In the genomic region with DNA sequence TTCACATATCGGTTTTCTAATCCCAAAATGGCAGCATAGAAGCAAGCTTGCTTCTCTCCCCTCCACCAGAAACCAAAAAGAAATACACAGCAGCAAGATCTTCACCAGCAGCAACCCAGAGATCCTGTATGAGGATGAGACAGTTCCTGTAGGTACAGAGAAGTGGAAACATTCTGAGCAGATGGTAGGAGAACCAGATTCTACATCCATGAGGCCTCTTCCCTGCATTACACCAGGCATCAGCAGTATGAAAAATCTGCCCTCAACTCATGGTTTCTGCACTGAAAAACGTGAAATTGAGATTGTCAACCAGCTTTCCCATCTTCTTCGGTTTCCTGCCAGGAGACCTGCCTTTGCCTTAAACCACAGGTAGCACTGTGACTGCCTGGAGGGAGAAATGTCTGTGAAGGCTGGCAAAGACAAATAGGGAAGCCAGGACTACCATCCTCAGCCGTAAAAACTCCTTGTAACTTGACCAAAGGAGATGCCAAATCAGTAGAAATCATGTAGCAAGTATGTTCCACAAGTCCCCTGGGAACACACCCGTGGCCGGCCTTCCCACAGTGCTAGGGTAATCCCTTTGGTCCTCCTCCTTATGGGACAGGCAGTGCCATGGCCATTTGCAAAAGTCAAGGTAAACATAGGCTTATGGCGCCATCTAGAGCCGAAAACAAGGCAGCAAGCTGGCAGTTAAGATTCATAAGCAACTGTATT, we compare ENCODE assay signal across 9 cellular contexts. TPM values are rescaled to one million over a fixed set of nuclear protein-coding genes. Genes with fewer than 3 reads are reported as not detected.
DNase-seq lines count a peak whose midpoint lies in the region; ATAC-seq and TF ChIP-seq lines count a peak whose summit lies in the region.
"Had no signal": no experiment of that assay in that cellular context is flagged by ENCODE, and none has a peak within 500 bp of the region (broad histone marks: within the 10 kb centered on the region; RNA-seq: fewer than 3 reads in every experiment).

No MANE protein-coding gene starts in this region.

- H3K4me2 ChIP-seq in fibroblast of lung (ENCODE audit: extremely low read depth, insufficient read depth, low read length), result no peak overlapping the region

- H3K9me3 ChIP-seq in fibroblast of lung (ENCODE audit: control insufficient read depth, insufficient read depth, low read depth, low read length) (no peaks in the 10 kb centered on the region), tibial nerve (peaks cover 0 to 2% (median 0%) of the 10 kb centered on the region in 4 donors)

- H3K36me3 ChIP-seq in fibroblast of lung (ENCODE audit: control insufficient read depth, insufficient read depth, low read length) (no peaks in the 10 kb centered on the region), tibial nerve (no peaks in the 10 kb centered on the region)

- H3K9ac ChIP-seq in fibroblast of lung (ENCODE audit: insufficient read depth, low read length), result no peak overlapping the region

- ATAC-seq in GM18511 (IDR thresholded peaks at IDR 0.05; ENCODE audit: unreplicated experiment), result peak; percentile 87
- ATAC-seq in HG03280 (IDR thresholded peaks at IDR 0.05; ENCODE audit: unreplicated experiment), result peak; percentile 85
- ATAC-seq in activated CD8-positive, alpha-beta memory T cell treated with anti-CD3 and anti-CD28 coated beads, Interleukin-2, amount 10 ng/mL, durations not matched to agents 7 days and 5 days, result no peak
- ATAC-seq in natural killer cell, result peak; percentile 46 to 56 (median 53)

- H3K27me3 ChIP-seq in fibroblast of lung (ENCODE audit: control insufficient read depth, insufficient read depth, low read length), result no peaks in the 10 kb centered on the region
- H3K27me3 ChIP-seq in tibial nerve, result no peaks in the 10 kb centered on the region

- peaks cover 9% of the 10 kb centered on the region for H3K27me3 Mint-ChIP-seq in activated CD8-positive, alpha-beta memory T cell treated with anti-CD3 and anti-CD28 coated beads, Interleukin-2, amount 10 ng/mL, durations not matched to agents 7 days and 5 days
- H3K27me3 Mint-ChIP-seq in natural killer cell (ENCODE audit: low read depth in 2 of 2), result peaks cover 18 to 37% of the 10 kb centered on the region in 2 donors

- intact Hi-C loops in natural killer cell (cut with micrococcal nuclease), result no loop called here

- H3K4me1 ChIP-seq in fibroblast of lung (ENCODE audit: control insufficient read depth, extremely low read depth, insufficient read depth, low read length) (no peaks in the 10 kb centered on the region), tibial nerve (peaks cover 0 to 4% (median 0%) of the 10 kb centered on the region in 4 donors)

- H3K36me3 Mint-ChIP-seq in activated CD8-positive, alpha-beta memory T cell treated with anti-CD3 and anti-CD28 coated beads, Interleukin-2, amount 10 ng/mL, durations not matched to agents 7 days and 5 days, result no peaks in the 10 kb centered on the region
- H3K36me3 Mint-ChIP-seq in natural killer cell, result no peaks in the 10 kb centered on the region
- H3K36me3 Mint-ChIP-seq: IgD-negative memory B cell had no signal

- peak; percentile 79 for DNase-seq in AG20443 (ENCODE audit: low spot score)
- DNase-seq in NCI-H526 treated with DMSO at 0.1 percent for 48 hours (lab: John Stamatoyannopoulos, UW), result peak; percentile 17
- peak; percentile 63 for DNase-seq in activated CD8-positive, alpha-beta memory T cell treated with anti-CD3 and anti-CD28 coated beads, Interleukin-2, amount 10 ng/mL, durations not matched to agents 7 days and 5 days
- DNase-seq in fibroblast of lung (ENCODE audit: low read depth in 2 of 2), result peak; percentile 75 to 93
- DNase-seq in natural killer cell, result no peak
- peak; percentile 58 to 89 for DNase-seq in tibial nerve (ENCODE audit: low spot score in 2 of 2)

- no peak overlapping the region for H3K27ac ChIP-seq in fibroblast of lung (ENCODE audit: insufficient read depth, low read length)
- H3K27ac ChIP-seq in tibial nerve, result no peak overlapping the region

- no peak for TF ChIP-seq EP300 in tibial nerve (IDR thresholded peaks at IDR 0.05)

- no peaks in the 10 kb centered on the region for H3K9me3 Mint-ChIP-seq in activated CD8-positive, alpha-beta memory T cell treated with anti-CD3 and anti-CD28 coated beads, Interleukin-2, amount 10 ng/mL, durations not matched to agents 7 days and 5 days (ENCODE audit: low read depth)
- H3K9me3 Mint-ChIP-seq in natural killer cell, result no peaks in the 10 kb centered on the region

- H4K20me1 ChIP-seq in fibroblast of lung (ENCODE audit: control insufficient read depth, extremely low read depth, insufficient read depth, low read length), result no peaks in the 10 kb centered on the region

- H3K4me3 Mint-ChIP-seq in activated CD8-positive, alpha-beta memory T cell treated with anti-CD3 and anti-CD28 coated beads, Interleukin-2, amount 10 ng/mL, durations not matched to agents 7 days and 5 days, result no peak overlapping the region
- H3K4me3 Mint-ChIP-seq in natural killer cell, result no peak overlapping the region

- no peaks in the 10 kb centered on the region for H3K4me1 Mint-ChIP-seq in activated CD8-positive, alpha-beta memory T cell treated with anti-CD3 and anti-CD28 coated beads, Interleukin-2, amount 10 ng/mL, durations not matched to agents 7 days and 5 days
- no peaks in the 10 kb centered on the region for H3K4me1 Mint-ChIP-seq in natural killer cell
- H3K4me1 Mint-ChIP-seq: IgD-negative memory B cell had no signal

- H3K4me3 ChIP-seq in fibroblast of lung (replicated peaks in 1 of 4; ENCODE audit: control extremely low read depth in 1 of 4, insufficient read depth in 1 of 4, low read depth in 3 of 4, low read length in 4 of 4), result no peak overlapping the region
- no peak overlapping the region for H3K4me3 ChIP-seq in tibial nerve

- no peak overlapping the region for H3K27ac Mint-ChIP-seq in activated CD8-positive, alpha-beta memory T cell treated with anti-CD3 and anti-CD28 coated beads, Interleukin-2, amount 10 ng/mL, durations not matched to agents 7 days and 5 days
- H3K27ac Mint-ChIP-seq in natural killer cell, result no peak overlapping the region

- no peaks in the 10 kb centered on the region for H3K79me2 ChIP-seq in fibroblast of lung (ENCODE audit: control insufficient read depth, insufficient read depth, low read length)

- TF ChIP-seq CTCF in fibroblast of lung (conservative IDR thresholded peaks at IDR 0.05 in 1 of 2, IDR thresholded peaks at IDR 0.05 in 1 of 2; ENCODE audit: low read depth in 1 of 2, low read length in 2 of 2) (peak; percentile 84 to 90), natural killer cell (IDR thresholded peaks at IDR 0.05) (peak; percentile 51), tibial nerve (IDR thresholded peaks at IDR 0.05) (peak; percentile 50 to 73 (median 67))

- 38 to 42% methylated on average over 8 of the region's 8 CpGs for WGBS in tibial nerve, 2 donors

- H2AFZ ChIP-seq in fibroblast of lung (ENCODE audit: low read length), result peak overlapping the region; percentile 27

- no peak for TF ChIP-seq POLR2A in tibial nerve (IDR thresholded peaks at IDR 0.05)

- CTCF ChIA-PET in activated CD8-positive, alpha-beta memory T cell treated with anti-CD3 and anti-CD28 coated beads, Interleukin-2, amount 10 ng/mL, durations not matched to agents 7 days and 5 days (lab: Charles Lee), result interaction anchor here (0.7 to 2.1 kb wide), 8 partner anchors 10 to 822 kb away, joined by 3 to 8 read pairs (median 3); no protein-coding TSS in a partner anchor

RNA-seq across cellular contexts. Expression of gene MTHFD2L, which starts 24.0 kb away (rescaled TPM):
- 1 to 10 TPM; 6.5 to 6.8 TPM for total RNA-seq in activated CD8-positive, alpha-beta memory T cell treated with anti-CD3 and anti-CD28 coated beads, Interleukin-2, amount 10 ng/mL, durations not matched to agents 7 days and 5 days
- total RNA-seq in fibroblast of lung (12.1 and 13.0 TPM in 2 replicates), natural killer cell (10 to 100 TPM in 2 of 3 donors, 1 to 10 TPM in 1; 9.5 to 11.7 (median 10.4) TPM), tibial nerve (10 to 100 TPM; 11.4 to 23.7 (median 17.8) TPM)
- polyA plus RNA-seq in fibroblast of lung, result 4.4 and 5.2 TPM in 2 replicates
- polyA plus RNA-seq in fibroblast of lung (2012), result 3.0 and 5.1 TPM in 2 replicates
- 0.15 and 0.55 TPM in 2 replicates for polyA minus RNA-seq in fibroblast of lung (ENCODE audit: low replicate concordance)

RNA-seq across cellular contexts. Expression of gene CXCL2, which starts 34.9 kb away (rescaled TPM):
- not detected for total RNA-seq in activated CD8-positive, alpha-beta memory T cell treated with anti-CD3 and anti-CD28 coated beads, Interleukin-2, amount 10 ng/mL, durations not matched to agents 7 days and 5 days
- total RNA-seq in fibroblast of lung (2.8 and 4.4 TPM in 2 replicates), natural killer cell (10 to 100 TPM in 1 of 3 donors, 1 to 10 TPM in 2; 1.0 to 33.1 (median 7.2) TPM), tibial nerve (10 to 100 TPM in 3 of 4 donors, 1 to 10 TPM in 1; 4.0 to 25.3 (median 18.5) TPM)
- polyA plus RNA-seq in fibroblast of lung, result 0.25 and 2.1 TPM in 2 replicates
- 0.17 and 2.6 TPM in 2 replicates for polyA plus RNA-seq in fibroblast of lung (2012)
- not detected in 2 replicates for polyA minus RNA-seq in fibroblast of lung (ENCODE audit: low replicate concordance)
- polyA plus RNA-seq: IgD-negative memory B cell had no signal
